Comparison of ENCODE assay signal across 2 cellular contexts in genomic region chr16:68395167-68395786, GRCh38.
TF ChIP-seq lines count a peak whose summit lies in the region.

No MANE protein-coding gene starts in this region.

TF ChIP-seq in WTC11, 78 proteins besides CTCF, POLR2A, EP300 and RAD21:
- TF ChIP-seq ZNF121 (CRISPR knock-in tag; IDR thresholded peaks at IDR 0.05): peak; percentile 88
- TF ChIP-seq TCF7 (CRISPR knock-in tag; IDR thresholded peaks at IDR 0.05; ENCODE audit: low read depth): no peak
- no peak for TF ChIP-seq ZNF423 (CRISPR knock-in tag; IDR thresholded peaks at IDR 0.05)
- TF ChIP-seq, protein P1, sequence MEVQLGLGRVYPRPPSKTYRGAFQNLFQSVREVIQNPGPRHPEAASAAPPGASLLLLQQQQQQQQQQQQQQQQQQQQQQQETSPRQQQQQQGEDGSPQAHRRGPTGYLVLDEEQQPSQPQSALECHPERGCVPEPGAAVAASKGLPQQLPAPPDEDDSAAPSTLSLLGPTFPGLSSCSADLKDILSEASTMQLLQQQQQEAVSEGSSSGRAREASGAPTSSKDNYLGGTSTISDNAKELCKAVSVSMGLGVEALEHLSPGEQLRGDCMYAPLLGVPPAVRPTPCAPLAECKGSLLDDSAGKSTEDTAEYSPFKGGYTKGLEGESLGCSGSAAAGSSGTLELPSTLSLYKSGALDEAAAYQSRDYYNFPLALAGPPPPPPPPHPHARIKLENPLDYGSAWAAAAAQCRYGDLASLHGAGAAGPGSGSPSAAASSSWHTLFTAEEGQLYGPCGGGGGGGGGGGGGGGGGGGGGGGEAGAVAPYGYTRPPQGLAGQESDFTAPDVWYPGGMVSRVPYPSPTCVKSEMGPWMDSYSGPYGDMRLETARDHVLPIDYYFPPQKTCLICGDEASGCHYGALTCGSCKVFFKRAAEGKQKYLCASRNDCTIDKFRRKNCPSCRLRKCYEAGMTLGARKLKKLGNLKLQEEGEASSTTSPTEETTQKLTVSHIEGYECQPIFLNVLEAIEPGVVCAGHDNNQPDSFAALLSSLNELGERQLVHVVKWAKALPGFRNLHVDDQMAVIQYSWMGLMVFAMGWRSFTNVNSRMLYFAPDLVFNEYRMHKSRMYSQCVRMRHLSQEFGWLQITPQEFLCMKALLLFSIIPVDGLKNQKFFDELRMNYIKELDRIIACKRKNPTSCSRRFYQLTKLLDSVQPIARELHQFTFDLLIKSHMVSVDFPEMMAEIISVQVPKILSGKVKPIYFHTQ (CRISPR knock-in tag; IDR thresholded peaks at IDR 0.05): no peak
- no peak for TF ChIP-seq FOXJ3 (CRISPR knock-in tag; IDR thresholded peaks at IDR 0.05; ENCODE audit: borderline replicate concordance)
- TF ChIP-seq PREB (CRISPR knock-in tag; IDR thresholded peaks at IDR 0.05; ENCODE audit: borderline replicate concordance): no peak
- TF ChIP-seq PRDM15 (CRISPR knock-in tag; IDR thresholded peaks at IDR 0.05): no peak

TF ChIP-seq in H1, 55 proteins besides CTCF, POLR2A, EP300 and RAD21:
- TF ChIP-seq, protein P2, sequence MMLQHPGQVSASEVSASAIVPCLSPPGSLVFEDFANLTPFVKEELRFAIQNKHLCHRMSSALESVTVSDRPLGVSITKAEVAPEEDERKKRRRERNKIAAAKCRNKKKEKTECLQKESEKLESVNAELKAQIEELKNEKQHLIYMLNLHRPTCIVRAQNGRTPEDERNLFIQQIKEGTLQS (IDR thresholded peaks at IDR 0.05; ENCODE audit: insufficient read depth, low read depth, low read length): no peak
- TF ChIP-seq TAF7 (optimal IDR thresholded peaks at IDR 0.05; ENCODE audit: borderline replicate concordance, low read depth, low read length) (no peak), BACH1 (IDR thresholded peaks at IDR 0.05; ENCODE audit: low read length) (no peak), ASH2L (IDR thresholded peaks at IDR 0.05; ENCODE audit: low read length) (no peak), SUZ12 (IDR thresholded peaks at IDR 0.05; ENCODE audit: low read length) (no peak), KDM4A (IDR thresholded peaks at IDR 0.05; ENCODE audit: low read depth, low read length, severe bottlenecking) (no peak), CEBPB (IDR thresholded peaks at IDR 0.05; ENCODE audit: low read depth, low read length) (no peak), HDAC6 (IDR thresholded peaks at IDR 0.05; ENCODE audit: low read depth, low read length) (no peak), SP4 (IDR thresholded peaks at IDR 0.05; ENCODE audit: low read length) (no peak), CBX8 (IDR thresholded peaks at IDR 0.05; ENCODE audit: borderline replicate concordance, low read depth, low read length) (no peak), BCL11A (IDR thresholded peaks at IDR 0.05; ENCODE audit: low read depth in 2 of 2, low read length in 2 of 2) (no peak)
TF ChIP-seq in H1: peak in this region for 0.
